ENCODE assay signal across 1 cellular context in genomic region chr4:108129226-108129625, GRCh38.
TF ChIP-seq lines count a peak whose summit lies in the region.

No MANE protein-coding gene starts in this region.

TF ChIP-seq in SK-N-SH, 30 proteins besides CTCF, POLR2A, EP300 and RAD21 (continued from another document):
- TF ChIP-seq ZBTB33 (IDR thresholded peaks at IDR 0.05; ENCODE audit: borderline replicate concordance, low read depth), result no peak
- no peak for TF ChIP-seq USF1 (IDR thresholded peaks at IDR 0.05; ENCODE audit: borderline replicate concordance, low read depth)
- TF ChIP-seq NFIC (IDR thresholded peaks at IDR 0.05; ENCODE audit: borderline replicate concordance), result no peak
- TF ChIP-seq FOXJ3 (CRISPR knock-in tag; IDR thresholded peaks at IDR 0.05), result no peak
- no peak for TF ChIP-seq RXRA (IDR thresholded peaks at IDR 0.05; ENCODE audit: borderline replicate concordance, low read depth)
